ENCODE assay signal across 10 cellular contexts in genomic region chr21:36035381-36035791, GRCh38. TPM values are rescaled to one million over a fixed set of nuclear protein-coding genes. Genes with fewer than 3 reads are reported as not detected.
A peak's percentile ranks its signal among the peaks of the same experiment; 100 is the strongest.
DNase-seq lines count a peak whose midpoint lies in the region; ATAC-seq lines count a peak whose summit lies in the region.
"Had no signal": no experiment of that assay in that cellular context is flagged by ENCODE, and none has a peak within 500 bp of the region (broad histone marks: within the 10 kb centered on the region; RNA-seq: fewer than 3 reads in every experiment).

No MANE protein-coding gene starts in this region.

- DNase-seq in activated CD4-positive, alpha-beta T cell treated with anti-CD3 and anti-CD28 coated beads, Interleukin-2, amount 10 ng/mL, durations not matched to agents 7 days and 5 days = no peak
- no peak for DNase-seq in activated CD4-positive, alpha-beta T cell treated with anti-CD3 and anti-CD28 coated beads, Interleukin-2, amount 10 ng/mL, durations not matched to agents 24 days and 14 days
- peak; percentile 16 for DNase-seq in OCI-M1 (lab: John Stamatoyannopoulos, UW)
- DNase-seq in iPS DF 19.7 (ENCODE audit: low read depth, low spot score) = peak; percentile 38
- DNase-seq in stimulated activated effector memory CD8-positive, alpha-beta T cell treated with anti-CD3 and anti-CD28 coated beads, Interleukin-12 subunit alpha, Interleukin-12 subunit beta, amount 100 ng/mL, for 72 hours (ENCODE audit: low spot score in 2 of 2) = no peak
- no peak for DNase-seq in activated CD8-positive, alpha-beta memory T cell treated with anti-CD3 and anti-CD28 coated beads, Interleukin-2, amount 50 U/mL, for 4 hours
- DNase-seq: activated CD8-positive, alpha-beta memory T cell treated with anti-CD3 and anti-CD28 coated beads, Interleukin-2, amount 10 ng/mL, durations not matched to agents 7 days and 5 days; mesenchymal stem cell had no signal

- no peaks in the 10 kb centered on the region for H3K4me1 Mint-ChIP-seq in activated CD4-positive, alpha-beta T cell treated with anti-CD3 and anti-CD28 coated beads, Interleukin-2, amount 10 ng/mL, durations not matched to agents 7 days and 5 days
- peaks cover 4% of the 10 kb centered on the region for H3K4me1 Mint-ChIP-seq in activated CD4-positive, alpha-beta T cell treated with anti-CD3 and anti-CD28 coated beads, Interleukin-2, amount 10 ng/mL, durations not matched to agents 24 days and 14 days
- H3K4me1 Mint-ChIP-seq in stimulated activated effector memory CD8-positive, alpha-beta T cell treated with anti-CD3 and anti-CD28 coated beads, Interleukin-12 subunit alpha, Interleukin-12 subunit beta, amount 100 ng/mL, for 72 hours = no peaks in the 10 kb centered on the region
- H3K4me1 Mint-ChIP-seq: activated CD8-positive, alpha-beta memory T cell treated with anti-CD3 and anti-CD28 coated beads, Interleukin-2, amount 10 ng/mL, durations not matched to agents 7 days and 5 days had no signal

- intact Hi-C loops in activated CD4-positive, alpha-beta T cell treated with anti-CD3 and anti-CD28 coated beads, Interleukin-2, amount 10 ng/mL, durations not matched to agents 24 days and 14 days (cut with micrococcal nuclease) = no loop called here

- peak overlapping the region; percentile 57 for H3K27ac Mint-ChIP-seq in activated CD4-positive, alpha-beta T cell treated with anti-CD3 and anti-CD28 coated beads, Interleukin-2, amount 10 ng/mL, durations not matched to agents 7 days and 5 days
- no peak overlapping the region for H3K27ac Mint-ChIP-seq in activated CD4-positive, alpha-beta T cell treated with anti-CD3 and anti-CD28 coated beads, Interleukin-2, amount 10 ng/mL, durations not matched to agents 24 days and 14 days
- peak overlapping the region; percentile 23 for H3K27ac Mint-ChIP-seq in stimulated activated effector memory CD8-positive, alpha-beta T cell treated with anti-CD3 and anti-CD28 coated beads, Interleukin-12 subunit alpha, Interleukin-12 subunit beta, amount 100 ng/mL, for 72 hours
- H3K27ac Mint-ChIP-seq: activated CD8-positive, alpha-beta memory T cell treated with anti-CD3 and anti-CD28 coated beads, Interleukin-2, amount 10 ng/mL, durations not matched to agents 7 days and 5 days had no signal

- peaks cover 27% of the 10 kb centered on the region for H3K36me3 Mint-ChIP-seq in activated CD4-positive, alpha-beta T cell treated with anti-CD3 and anti-CD28 coated beads, Interleukin-2, amount 10 ng/mL, durations not matched to agents 7 days and 5 days (ENCODE audit: low read depth)
- peaks cover 38% of the 10 kb centered on the region for H3K36me3 Mint-ChIP-seq in activated CD4-positive, alpha-beta T cell treated with anti-CD3 and anti-CD28 coated beads, Interleukin-2, amount 10 ng/mL, durations not matched to agents 24 days and 14 days (ENCODE audit: low read depth)
- H3K36me3 Mint-ChIP-seq in stimulated activated effector memory CD8-positive, alpha-beta T cell treated with anti-CD3 and anti-CD28 coated beads, Interleukin-12 subunit alpha, Interleukin-12 subunit beta, amount 100 ng/mL, for 72 hours = peaks cover 56% of the 10 kb centered on the region

- ATAC-seq in stimulated activated effector memory CD8-positive, alpha-beta T cell treated with anti-CD3 and anti-CD28 coated beads, Interleukin-12 subunit alpha, Interleukin-12 subunit beta, amount 100 ng/mL, for 72 hours = no peak
- ATAC-seq in HG03520 (IDR thresholded peaks at IDR 0.05; ENCODE audit: unreplicated experiment) (no peak), GM19395 (IDR thresholded peaks at IDR 0.05; ENCODE audit: unreplicated experiment) (no peak)
- ATAC-seq: activated CD8-positive, alpha-beta memory T cell treated with anti-CD3 and anti-CD28 coated beads, Interleukin-2, amount 10 ng/mL, durations not matched to agents 7 days and 5 days had no signal

- POLR2A ChIA-PET in activated CD4-positive, alpha-beta T cell treated with anti-CD3 and anti-CD28 coated beads, Interleukin-2, amount 10 ng/mL, durations not matched to agents 7 days and 5 days (lab: Charles Lee) = no interaction called here

- CTCF ChIA-PET in activated CD4-positive, alpha-beta T cell treated with anti-CD3 and anti-CD28 coated beads, Interleukin-2, amount 10 ng/mL, durations not matched to agents 7 days and 5 days (lab: Charles Lee) = interaction anchor here (0.8 kb wide), 1 partner anchor 12 kb away, joined by 3 read pairs; no protein-coding TSS in a partner anchor

- no peaks in the 10 kb centered on the region for H3K9me3 Mint-ChIP-seq in activated CD4-positive, alpha-beta T cell treated with anti-CD3 and anti-CD28 coated beads, Interleukin-2, amount 10 ng/mL, durations not matched to agents 7 days and 5 days
- H3K9me3 Mint-ChIP-seq in activated CD4-positive, alpha-beta T cell treated with anti-CD3 and anti-CD28 coated beads, Interleukin-2, amount 10 ng/mL, durations not matched to agents 24 days and 14 days = no peaks in the 10 kb centered on the region
- no peaks in the 10 kb centered on the region for H3K9me3 Mint-ChIP-seq in stimulated activated effector memory CD8-positive, alpha-beta T cell treated with anti-CD3 and anti-CD28 coated beads, Interleukin-12 subunit alpha, Interleukin-12 subunit beta, amount 100 ng/mL, for 72 hours

- no peak overlapping the region for H3K4me3 Mint-ChIP-seq in activated CD4-positive, alpha-beta T cell treated with anti-CD3 and anti-CD28 coated beads, Interleukin-2, amount 10 ng/mL, durations not matched to agents 7 days and 5 days
- no peak overlapping the region for H3K4me3 Mint-ChIP-seq in activated CD4-positive, alpha-beta T cell treated with anti-CD3 and anti-CD28 coated beads, Interleukin-2, amount 10 ng/mL, durations not matched to agents 24 days and 14 days
- no peak overlapping the region for H3K4me3 Mint-ChIP-seq in stimulated activated effector memory CD8-positive, alpha-beta T cell treated with anti-CD3 and anti-CD28 coated beads, Interleukin-12 subunit alpha, Interleukin-12 subunit beta, amount 100 ng/mL, for 72 hours
- H3K4me3 Mint-ChIP-seq: activated CD8-positive, alpha-beta memory T cell treated with anti-CD3 and anti-CD28 coated beads, Interleukin-2, amount 10 ng/mL, durations not matched to agents 7 days and 5 days had no signal

- no peaks in the 10 kb centered on the region for H3K27me3 Mint-ChIP-seq in activated CD4-positive, alpha-beta T cell treated with anti-CD3 and anti-CD28 coated beads, Interleukin-2, amount 10 ng/mL, durations not matched to agents 7 days and 5 days
- H3K27me3 Mint-ChIP-seq in activated CD4-positive, alpha-beta T cell treated with anti-CD3 and anti-CD28 coated beads, Interleukin-2, amount 10 ng/mL, durations not matched to agents 24 days and 14 days = no peaks in the 10 kb centered on the region
- H3K27me3 Mint-ChIP-seq: activated CD8-positive, alpha-beta memory T cell treated with anti-CD3 and anti-CD28 coated beads, Interleukin-2, amount 10 ng/mL, durations not matched to agents 7 days and 5 days had no signal

RNA-seq across cellular contexts. Expression of gene SETD4, which starts 24.9 kb away (rescaled TPM):
- total RNA-seq in activated CD4-positive, alpha-beta T cell treated with anti-CD3 and anti-CD28 coated beads, Interleukin-2, amount 10 ng/mL, durations not matched to agents 7 days and 5 days = 10 to 100 TPM; 15.7 to 19.4 TPM
- 23.2 and 23.8 TPM in 2 replicates for total RNA-seq in activated CD4-positive, alpha-beta T cell treated with anti-CD3 and anti-CD28 coated beads, Interleukin-2, amount 10 ng/mL, durations not matched to agents 24 days and 14 days

RNA-seq across cellular contexts. Expression of gene CBR1, which starts 34.4 kb away (rescaled TPM):
- total RNA-seq in activated CD4-positive, alpha-beta T cell treated with anti-CD3 and anti-CD28 coated beads, Interleukin-2, amount 10 ng/mL, durations not matched to agents 7 days and 5 days = 10 to 100 TPM; 49.5 to 51.1 TPM
- 60.0 and 63.8 TPM in 2 replicates for total RNA-seq in activated CD4-positive, alpha-beta T cell treated with anti-CD3 and anti-CD28 coated beads, Interleukin-2, amount 10 ng/mL, durations not matched to agents 24 days and 14 days

Comparison
In these comparisons a context has a peak if more than half of its experiments do, and no peak if none do; other contexts are left out.
1. DNase-seq: peak in OCI-M1 (single experiment) and iPS DF 19.7 (single experiment); none in activated CD4-positive, alpha-beta T cell treated with anti-CD3 and anti-CD28 coated beads, Interleukin-2, amount 10 ng/mL, durations not matched to agents 7 days and 5 days (single experiment), activated CD4-positive, alpha-beta T cell treated with anti-CD3 and anti-CD28 coated beads, Interleukin-2, amount 10 ng/mL, durations not matched to agents 24 days and 14 days (single experiment), stimulated activated effector memory CD8-positive, alpha-beta T cell treated with anti-CD3 and anti-CD28 coated beads, Interleukin-12 subunit alpha, Interleukin-12 subunit beta, amount 100 ng/mL, for 72 hours (0 of 2) and activated CD8-positive, alpha-beta memory T cell treated with anti-CD3 and anti-CD28 coated beads, Interleukin-2, amount 50 U/mL, for 4 hours (single experiment).